ENCODE assay signal across 8 cellular contexts in genomic region chr9:109012009-109012875, GRCh38. TPM values are rescaled to one million over a fixed set of nuclear protein-coding genes. Genes with fewer than 3 reads are reported as not detected.
DNase-seq lines count a peak whose midpoint lies in the region; ATAC-seq and TF ChIP-seq lines count a peak whose summit lies in the region.

No MANE protein-coding gene starts in this region.

- peaks cover 2% of the 10 kb centered on the region for H3K36me3 Mint-ChIP-seq in activated naive CD4-positive, alpha-beta T cell treated with anti-CD3 and anti-CD28 coated beads, Interleukin-2, amount 50 U/mL, for 24 hours

- H3K4me3 Mint-ChIP-seq in activated naive CD4-positive, alpha-beta T cell treated with anti-CD3 and anti-CD28 coated beads, Interleukin-2, amount 50 U/mL, for 24 hours, result peak overlapping the region; percentile 97

- H3K4me3 ChIP-seq in BE2C (ENCODE audit: low read depth, low read length) (peak overlapping the region; percentile 87), tibial nerve (peak overlapping the region; percentile 63 to 92 (median 84))

- peak in 1 of 2 donors; percentile 68 for TF ChIP-seq EP300 in tibial nerve (IDR thresholded peaks at IDR 0.05)

- peak overlapping the region; percentile 88 to 99 (median 90) for H3K27ac ChIP-seq in tibial nerve

- H3K9me3 ChIP-seq in BE2C (no peaks in the 10 kb centered on the region), tibial nerve (no peaks in the 10 kb centered on the region)

- H3K27me3 ChIP-seq in BE2C (no peaks in the 10 kb centered on the region), tibial nerve (no peaks in the 10 kb centered on the region)

- H3K4me1 Mint-ChIP-seq in activated naive CD4-positive, alpha-beta T cell treated with anti-CD3 and anti-CD28 coated beads, Interleukin-2, amount 50 U/mL, for 24 hours, result peaks cover 37% of the 10 kb centered on the region

- peak in 1 of 2 donors; percentile 29 for TF ChIP-seq POLR2A in tibial nerve (IDR thresholded peaks at IDR 0.05)

- peaks cover 3% of the 10 kb centered on the region for H3K4me1 ChIP-seq in BE2C
- H3K4me1 ChIP-seq in tibial nerve, result peaks cover 0 to 46% (median 12%) of the 10 kb centered on the region in 4 donors

- peaks cover 3% of the 10 kb centered on the region for H3K27me3 Mint-ChIP-seq in activated naive CD4-positive, alpha-beta T cell treated with anti-CD3 and anti-CD28 coated beads, Interleukin-2, amount 50 U/mL, for 24 hours

- peak overlapping the region; percentile 92 for H3K27ac Mint-ChIP-seq in activated naive CD4-positive, alpha-beta T cell treated with anti-CD3 and anti-CD28 coated beads, Interleukin-2, amount 50 U/mL, for 24 hours

- peak; percentile 54 for DNase-seq in BE2C
- peak; percentile 97 for DNase-seq in RKO (ENCODE audit: low spot score)
- peak; percentile 16 for DNase-seq in globus pallidus (ENCODE audit: low spot score)
- DNase-seq in nucleus accumbens (lab: John Stamatoyannopoulos, UW), result peak in 47 of 56 donors; percentile 5 to 79 (median 43)
- DNase-seq in tibial nerve (ENCODE audit: low spot score in 2 of 2), result peak; percentile 17 to 46

- ATAC-seq in GM19351 (IDR thresholded peaks at IDR 0.05; ENCODE audit: unreplicated experiment) (peak; percentile 25), HG03521 (IDR thresholded peaks at IDR 0.05; ENCODE audit: unreplicated experiment) (peak; percentile 3)

- H3K36me3 ChIP-seq in BE2C, result peaks cover 5% of the 10 kb centered on the region
- no peaks in the 10 kb centered on the region for H3K36me3 ChIP-seq in tibial nerve

- H3K9me3 Mint-ChIP-seq in activated naive CD4-positive, alpha-beta T cell treated with anti-CD3 and anti-CD28 coated beads, Interleukin-2, amount 50 U/mL, for 24 hours, result no peaks in the 10 kb centered on the region

- no peak for TF ChIP-seq CTCF in BE2C (IDR thresholded peaks at IDR 0.05; ENCODE audit: low read depth, low read length)
- no peak for TF ChIP-seq CTCF in tibial nerve (IDR thresholded peaks at IDR 0.05)

- 2% methylated on average over 21 to 29 of the region's 29 CpGs for WGBS in tibial nerve, 2 donors

RNA-seq across cellular contexts. Expression of gene CTNNAL1, which starts 1.1 kb away (rescaled TPM):
- polyA plus RNA-seq in BE2C (2012; ENCODE audit: insufficient read depth, insufficient read length, low read depth), result 9.8 TPM
- 100 to 1,000 TPM in 3 of 4 donors, 10 to 100 TPM in 1; 52.8 to 144 (median 118) TPM for total RNA-seq in tibial nerve

Comparison
In these comparisons a context has a peak if more than half of its experiments do, and no peak if none do; other contexts are left out.
1. Peak in every context shown above with its lines: DNase-seq, ATAC-seq, H3K4me3 ChIP-seq and H3K27ac ChIP-seq.
2. DNase-seq: peak in every context shown above with its lines; median percentile 97 in RKO; 54 in BE2C; 43 in nucleus accumbens; 32 in tibial nerve; 16 in globus pallidus.